ENCODE assay signal across 1 cellular context in genomic region chr1:220441211-220441610, GRCh38.
TF ChIP-seq lines count a peak whose summit lies in the region.

No MANE protein-coding gene starts in this region.

TF ChIP-seq in GM23338, 12 proteins besides CTCF, POLR2A, EP300 and RAD21 (continued from another document):
- TF ChIP-seq, protein P1, sequence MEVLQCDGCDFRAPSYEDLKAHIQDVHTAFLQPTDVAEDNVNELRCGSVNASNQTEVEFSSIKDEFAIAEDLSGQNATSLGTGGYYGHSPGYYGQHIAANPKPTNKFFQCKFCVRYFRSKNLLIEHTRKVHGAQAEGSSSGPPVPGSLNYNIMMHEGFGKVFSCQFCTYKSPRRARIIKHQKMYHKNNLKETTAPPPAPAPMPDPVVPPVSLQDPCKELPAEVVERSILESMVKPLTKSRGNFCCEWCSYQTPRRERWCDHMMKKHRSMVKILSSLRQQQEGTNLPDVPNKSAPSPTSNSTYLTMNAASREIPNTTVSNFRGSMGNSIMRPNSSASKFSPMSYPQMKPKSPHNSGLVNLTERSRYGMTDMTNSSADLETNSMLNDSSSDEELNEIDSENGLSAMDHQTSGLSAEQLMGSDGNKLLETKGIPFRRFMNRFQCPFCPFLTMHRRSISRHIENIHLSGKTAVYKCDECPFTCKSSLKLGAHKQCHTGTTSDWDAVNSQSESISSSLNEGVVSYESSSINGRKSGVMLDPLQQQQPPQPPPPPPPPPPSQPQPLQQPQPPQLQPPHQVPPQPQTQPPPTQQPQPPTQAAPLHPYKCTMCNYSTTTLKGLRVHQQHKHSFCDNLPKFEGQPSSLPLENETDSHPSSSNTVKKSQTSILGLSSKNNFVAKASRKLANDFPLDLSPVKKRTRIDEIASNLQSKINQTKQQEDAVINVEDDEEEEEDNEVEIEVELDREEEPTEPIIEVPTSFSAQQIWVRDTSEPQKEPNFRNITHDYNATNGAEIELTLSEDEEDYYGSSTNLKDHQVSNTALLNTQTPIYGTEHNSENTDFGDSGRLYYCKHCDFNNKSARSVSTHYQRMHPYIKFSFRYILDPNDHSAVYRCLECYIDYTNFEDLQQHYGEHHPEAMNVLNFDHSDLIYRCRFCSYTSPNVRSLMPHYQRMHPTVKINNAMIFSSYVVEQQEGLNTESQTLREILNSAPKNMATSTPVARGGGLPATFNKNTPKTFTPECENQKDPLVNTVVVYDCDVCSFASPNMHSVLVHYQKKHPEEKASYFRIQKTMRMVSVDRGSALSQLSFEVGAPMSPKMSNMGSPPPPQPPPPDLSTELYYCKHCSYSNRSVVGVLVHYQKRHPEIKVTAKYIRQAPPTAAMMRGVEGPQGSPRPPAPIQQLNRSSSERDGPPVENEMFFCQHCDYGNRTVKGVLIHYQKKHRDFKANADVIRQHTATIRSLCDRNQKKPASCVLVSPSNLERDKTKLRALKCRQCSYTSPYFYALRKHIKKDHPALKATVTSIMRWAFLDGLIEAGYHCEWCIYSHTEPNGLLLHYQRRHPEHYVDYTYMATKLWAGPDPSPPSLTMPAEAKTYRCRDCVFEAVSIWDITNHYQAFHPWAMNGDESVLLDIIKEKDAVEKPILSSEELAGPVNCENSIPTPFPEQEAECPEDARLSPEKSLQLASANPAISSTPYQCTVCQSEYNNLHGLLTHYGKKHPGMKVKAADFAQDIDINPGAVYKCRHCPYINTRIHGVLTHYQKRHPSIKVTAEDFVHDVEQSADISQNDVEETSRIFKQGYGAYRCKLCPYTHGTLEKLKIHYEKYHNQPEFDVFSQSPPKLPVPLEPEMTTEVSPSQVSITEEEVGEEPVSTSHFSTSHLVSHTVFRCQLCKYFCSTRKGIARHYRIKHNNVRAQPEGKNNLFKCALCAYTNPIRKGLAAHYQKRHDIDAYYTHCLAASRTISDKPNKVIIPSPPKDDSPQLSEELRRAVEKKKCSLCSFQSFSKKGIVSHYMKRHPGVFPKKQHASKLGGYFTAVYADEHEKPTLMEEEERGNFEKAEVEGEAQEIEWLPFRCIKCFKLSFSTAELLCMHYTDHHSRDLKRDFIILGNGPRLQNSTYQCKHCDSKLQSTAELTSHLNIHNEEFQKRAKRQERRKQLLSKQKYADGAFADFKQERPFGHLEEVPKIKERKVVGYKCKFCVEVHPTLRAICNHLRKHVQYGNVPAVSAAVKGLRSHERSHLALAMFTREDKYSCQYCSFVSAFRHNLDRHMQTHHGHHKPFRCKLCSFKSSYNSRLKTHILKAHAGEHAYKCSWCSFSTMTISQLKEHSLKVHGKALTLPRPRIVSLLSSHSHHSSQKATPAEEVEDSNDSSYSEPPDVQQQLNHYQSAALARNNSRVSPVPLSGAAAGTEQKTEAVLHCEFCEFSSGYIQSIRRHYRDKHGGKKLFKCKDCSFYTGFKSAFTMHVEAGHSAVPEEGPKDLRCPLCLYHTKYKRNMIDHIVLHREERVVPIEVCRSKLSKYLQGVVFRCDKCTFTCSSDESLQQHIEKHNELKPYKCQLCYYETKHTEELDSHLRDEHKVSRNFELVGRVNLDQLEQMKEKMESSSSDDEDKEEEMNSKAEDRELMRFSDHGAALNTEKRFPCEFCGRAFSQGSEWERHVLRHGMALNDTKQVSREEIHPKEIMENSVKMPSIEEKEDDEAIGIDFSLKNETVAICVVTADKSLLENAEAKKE (CRISPR knock-in tag; IDR thresholded peaks at IDR 0.05): no peak
- TF ChIP-seq EZH2phosphoT487 (IDR thresholded peaks at IDR 0.05; ENCODE audit: unreplicated experiment) (no peak), STAT1 (IDR thresholded peaks at IDR 0.05; ENCODE audit: unreplicated experiment) (no peak), JUNB (IDR thresholded peaks at IDR 0.05; ENCODE audit: unreplicated experiment) (no peak)
- TF ChIP-seq, protein P2, sequence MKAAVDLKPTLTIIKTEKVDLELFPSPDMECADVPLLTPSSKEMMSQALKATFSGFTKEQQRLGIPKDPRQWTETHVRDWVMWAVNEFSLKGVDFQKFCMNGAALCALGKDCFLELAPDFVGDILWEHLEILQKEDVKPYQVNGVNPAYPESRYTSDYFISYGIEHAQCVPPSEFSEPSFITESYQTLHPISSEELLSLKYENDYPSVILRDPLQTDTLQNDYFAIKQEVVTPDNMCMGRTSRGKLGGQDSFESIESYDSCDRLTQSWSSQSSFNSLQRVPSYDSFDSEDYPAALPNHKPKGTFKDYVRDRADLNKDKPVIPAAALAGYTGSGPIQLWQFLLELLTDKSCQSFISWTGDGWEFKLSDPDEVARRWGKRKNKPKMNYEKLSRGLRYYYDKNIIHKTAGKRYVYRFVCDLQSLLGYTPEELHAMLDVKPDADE (IDR thresholded peaks at IDR 0.05): no peak
TF ChIP-seq in GM23338: peak in this region for 0.
